Comparison of ENCODE assay signal across 34 cellular contexts in genomic region chr18:70577023-70577420, GRCh38.
"Had no signal": no experiment of that assay in that cellular context is flagged by ENCODE, and none has a peak within 500 bp of the region (broad histone marks: within the 10 kb centered on the region; RNA-seq: fewer than 3 reads in every experiment).

No MANE protein-coding gene starts in this region.

- H3K4me3 Mint-ChIP-seq: activated B cell treated with CpG ODN at 0.5 μM for 24 hours; activated CD4-positive, alpha-beta memory T cell treated with anti-CD3 and anti-CD28 coated beads for 36 hours; activated CD4-positive, alpha-beta T cell treated with anti-CD3 and anti-CD28 coated beads, Interleukin-2, amount 10 ng/mL, durations not matched to agents 24 days and 14 days; activated CD8-positive, alpha-beta T cell treated with anti-CD3 and anti-CD28 coated beads for 36 hours; activated naive CD4-positive, alpha-beta T cell treated with anti-CD3 and anti-CD28 coated beads for 36 hours; activated naive CD8-positive, alpha-beta T cell treated with anti-CD3 and anti-CD28 coated beads for 36 hours; activated T-cell treated with anti-CD3 and anti-CD28 coated beads, Interleukin-2, amount 50 U/mL, for 4 hours; activated T-cell treated with anti-CD3 and anti-CD28 coated beads, Interleukin-2, amount 50 U/mL, for 72 hours; activated T-helper 1 cell treated with anti-CD3 and anti-CD28 coated beads, Interleukin-12 subunit alpha, Interleukin-12 subunit beta, Interleukin-2, Interleukin-4 antibody, amounts not matched to agents 30 ng/mL and 10 ng/mL and 1 ng/mL, durations not matched to agents 14 hours and 24 hours and 36 hours; activated T-helper 17 cell treated with anti-CD3 and anti-CD28 coated beads, Interleukin-2, amount 50 U/mL, for 72 hours; T-helper 1 cell treated with Interleukin-12 subunit alpha and Interleukin-12 subunit beta and Interleukin-4 antibody, amounts not matched to agents 30 μg/mL and 1 μg/mL, for 36 hours; T-helper 2 cell treated with Interferon-gamma antibody and Interleukin-4, amounts not matched to agents 5 μg/mL and 100 μg/mL, for 36 hours had no signal

- H3K27me3 Mint-ChIP-seq: activated B cell treated with CpG ODN at 0.5 μM for 24 hours; activated CD4-positive, alpha-beta memory T cell treated with anti-CD3 and anti-CD28 coated beads for 36 hours; activated CD4-positive, alpha-beta T cell treated with anti-CD3 and anti-CD28 coated beads, Interleukin-2, amount 10 ng/mL, durations not matched to agents 24 days and 14 days; activated CD8-positive, alpha-beta T cell treated with anti-CD3 and anti-CD28 coated beads for 36 hours; activated naive CD8-positive, alpha-beta T cell treated with anti-CD3 and anti-CD28 coated beads for 36 hours had no signal

- H3K27ac ChIP-seq: adrenal gland, body of pancreas, brain microvascular endothelial cell, breast epithelium, VCaP had no signal

- H3K27me3 ChIP-seq: adrenal gland, body of pancreas, brain microvascular endothelial cell, breast epithelium had no signal

- DNase-seq: activated B cell treated with CpG ODN at 0.5 μM for 24 hours; activated CD4-positive, alpha-beta memory T cell treated with anti-CD3 and anti-CD28 coated beads for 36 hours; activated CD4-positive, alpha-beta T cell treated with anti-CD3 and anti-CD28 coated beads for 4 hours; activated CD4-positive, alpha-beta T cell treated with anti-CD3 and anti-CD28 coated beads, Interleukin-2, amount 10 ng/mL, durations not matched to agents 24 days and 14 days; activated CD4-positive, alpha-beta T cell treated with anti-CD3 and anti-CD28 coated beads, Interleukin-2, amount 50 U/mL, for 1 hour; activated CD4-positive, alpha-beta T cell treated with anti-CD3 and anti-CD28 coated beads, Interleukin-2, amount 50 U/mL, for 4 hours; activated CD4-positive, CD25-positive, alpha-beta regulatory T cell treated with anti-CD3 and anti-CD28 coated beads, Interleukin-2, amount 50 U/mL, for 72 hours; activated CD8-positive, alpha-beta memory T cell treated with anti-CD3 and anti-CD28 coated beads, Interleukin-2, amount 50 U/mL, for 4 hours; activated CD8-positive, alpha-beta T cell treated with anti-CD3 and anti-CD28 coated beads for 36 hours; activated effector memory CD4-positive, alpha-beta T cell treated with anti-CD3 and anti-CD28 coated beads, Interleukin-2, amount 50 U/mL, for 16 hours; activated gamma-delta T cell treated with Interleukin-2 at 50 U/mL for 16 hours; activated naive CD4-positive, alpha-beta T cell; activated naive CD4-positive, alpha-beta T cell treated with anti-CD3 and anti-CD28 coated beads for 36 hours; activated naive CD4-positive, alpha-beta T cell treated with anti-CD3 and anti-CD28 coated beads, Interleukin-2, amount 50 U/mL, for 16 hours; activated naive CD8-positive, alpha-beta T cell treated with anti-CD3 and anti-CD28 coated beads for 36 hours; activated T-cell treated with anti-CD3 and anti-CD28 coated beads for 4 hours; activated T-cell treated with anti-CD3 and anti-CD28 coated beads, Interleukin-2, amount 50 U/mL, for 1 hour; activated T-cell treated with anti-CD3 and anti-CD28 coated beads, Interleukin-2, amount 50 U/mL, for 4 hours; activated T-cell treated with anti-CD3 and anti-CD28 coated beads, Interleukin-2, amount 50 U/mL, for 72 hours; adrenal gland; amniotic stem cell; aorta; body of pancreas; brain microvascular endothelial cell; central memory CD4-positive, alpha-beta T cell; T-helper 2 cell; T-helper 9 cell had no signal

- H3K4me1 Mint-ChIP-seq: activated B cell treated with CpG ODN at 0.5 μM for 24 hours; activated CD4-positive, alpha-beta T cell treated with anti-CD3 and anti-CD28 coated beads, Interleukin-2, amount 10 ng/mL, durations not matched to agents 24 days and 14 days; activated naive CD8-positive, alpha-beta T cell treated with anti-CD3 and anti-CD28 coated beads for 36 hours; activated T-helper 17 cell treated with anti-CD3 and anti-CD28 coated beads, Interleukin-2, amount 50 U/mL, for 72 hours had no signal

- ATAC-seq: activated CD8-positive, alpha-beta T cell treated with anti-CD3 and anti-CD28 coated beads for 36 hours; activated naive CD4-positive, alpha-beta T cell treated with anti-CD3 and anti-CD28 coated beads, Interleukin-2, amount 50 U/mL, for 72 hours; activated T-cell treated with anti-CD3 and anti-CD28 coated beads, Interleukin-2, amount 50 U/mL, for 4 hours; activated T-cell treated with anti-CD3 and anti-CD28 coated beads, Interleukin-2, amount 50 U/mL, for 72 hours; activated T-helper 17 cell treated with anti-CD3 and anti-CD28 coated beads, Interleukin-2, amount 50 U/mL, for 72 hours; body of pancreas had no signal

- H3K4me3 ChIP-seq: adrenal gland, body of pancreas, breast epithelium had no signal

- H3K9me3 Mint-ChIP-seq: activated CD8-positive, alpha-beta T cell treated with anti-CD3 and anti-CD28 coated beads for 36 hours had no signal

- H3K9me3 ChIP-seq: adrenal gland, body of pancreas had no signal

- H3K27ac Mint-ChIP-seq: activated B cell treated with CpG ODN at 0.5 μM for 24 hours; activated CD4-positive, alpha-beta memory T cell treated with anti-CD3 and anti-CD28 coated beads for 36 hours; activated CD4-positive, alpha-beta T cell treated with anti-CD3 and anti-CD28 coated beads, Interleukin-2, amount 10 ng/mL, durations not matched to agents 24 days and 14 days; activated CD8-positive, alpha-beta T cell treated with anti-CD3 and anti-CD28 coated beads for 36 hours; activated naive CD4-positive, alpha-beta T cell treated with anti-CD3 and anti-CD28 coated beads for 36 hours; activated naive CD4-positive, alpha-beta T cell treated with anti-CD3 and anti-CD28 coated beads, Interleukin-2, amount 50 U/mL, for 72 hours; activated naive CD8-positive, alpha-beta T cell treated with anti-CD3 and anti-CD28 coated beads for 36 hours; activated T-cell treated with anti-CD3 and anti-CD28 coated beads, Interleukin-2, amount 50 U/mL, for 72 hours; activated T-helper 1 cell treated with anti-CD3 and anti-CD28 coated beads, Interleukin-12 subunit alpha, Interleukin-12 subunit beta, Interleukin-2, Interleukin-4 antibody, amounts not matched to agents 30 ng/mL and 10 ng/mL and 1 ng/mL, durations not matched to agents 14 hours and 24 hours and 36 hours; activated T-helper 17 cell treated with anti-CD3 and anti-CD28 coated beads, Interleukin-2, amount 50 U/mL, for 72 hours; T-helper 1 cell treated with Interleukin-12 subunit alpha and Interleukin-12 subunit beta and Interleukin-4 antibody, amounts not matched to agents 30 μg/mL and 1 μg/mL, for 36 hours; T-helper 2 cell treated with Interferon-gamma antibody and Interleukin-4, amounts not matched to agents 5 μg/mL and 100 μg/mL, for 36 hours had no signal

- H3K36me3 Mint-ChIP-seq: activated CD4-positive, alpha-beta memory T cell treated with anti-CD3 and anti-CD28 coated beads for 36 hours; activated naive CD4-positive, alpha-beta T cell treated with anti-CD3 and anti-CD28 coated beads, Interleukin-2, amount 50 U/mL, for 72 hours had no signal

- H3K36me3 ChIP-seq: adrenal gland, brain microvascular endothelial cell, breast epithelium had no signal

- H3K4me1 ChIP-seq: adrenal gland, body of pancreas, breast epithelium had no signal
